15 cellular contexts compared by ENCODE assay signal in genomic region chr17:81453049-81453448, GRCh38. TPM values are rescaled to one million over a fixed set of nuclear protein-coding genes. Genes with fewer than 3 reads are reported as not detected.
A peak's percentile ranks its signal among the peaks of the same experiment; 100 is the strongest.
DNase-seq lines count a peak whose midpoint lies in the region; ATAC-seq and TF ChIP-seq lines count a peak whose summit lies in the region.
"Had no signal": no experiment of that assay in that cellular context is flagged by ENCODE, and none has a peak within 500 bp of the region (broad histone marks: within the 10 kb centered on the region; RNA-seq: fewer than 3 reads in every experiment).

No MANE protein-coding gene starts in this region.

- intact Hi-C loops in activated CD8-positive, alpha-beta T cell treated with anti-CD3 and anti-CD28 coated beads for 36 hours (cut with micrococcal nuclease) = no loop called here

- TF ChIP-seq CTCF in activated CD8-positive, alpha-beta T cell treated with anti-CD3 and anti-CD28 coated beads for 36 hours (IDR thresholded peaks at IDR 0.05) = no peak
- TF ChIP-seq CTCF in WTC11 (IDR thresholded peaks at IDR 0.05) = no peak

- peak overlapping the region; percentile 12 for H3K4me3 Mint-ChIP-seq in activated CD8-positive, alpha-beta T cell treated with anti-CD3 and anti-CD28 coated beads, Interleukin-2, amount 10 ng/mL, durations not matched to agents 7 days and 5 days
- H3K4me3 Mint-ChIP-seq in activated CD8-positive, alpha-beta T cell treated with anti-CD3 and anti-CD28 coated beads for 36 hours = no peak overlapping the region
- peak overlapping the region in 8 of 10 donors; percentile 8 to 69 (median 36) for H3K4me3 Mint-ChIP-seq in naive thymus-derived CD8-positive, alpha-beta T cell
- no peak overlapping the region for H3K4me3 Mint-ChIP-seq in WTC11

- no peaks in the 10 kb centered on the region for H3K9me3 Mint-ChIP-seq in activated CD8-positive, alpha-beta T cell treated with anti-CD3 and anti-CD28 coated beads, Interleukin-2, amount 10 ng/mL, durations not matched to agents 7 days and 5 days (ENCODE audit: insufficient read depth)
- H3K9me3 Mint-ChIP-seq in activated CD8-positive, alpha-beta T cell treated with anti-CD3 and anti-CD28 coated beads for 36 hours = no peaks in the 10 kb centered on the region
- no peaks in the 10 kb centered on the region for H3K9me3 Mint-ChIP-seq in naive thymus-derived CD8-positive, alpha-beta T cell
- H3K9me3 Mint-ChIP-seq in WTC11 = no peaks in the 10 kb centered on the region

- no peak for DNase-seq in activated CD8-positive, alpha-beta T cell treated with anti-CD3 and anti-CD28 coated beads, Interleukin-2, amount 10 ng/mL, durations not matched to agents 7 days and 5 days
- DNase-seq in activated CD8-positive, alpha-beta T cell treated with anti-CD3 and anti-CD28 coated beads for 36 hours = no peak
- peak; percentile 90 for DNase-seq in NCI-H1436 (lab: John Stamatoyannopoulos, UW)
- DNase-seq in NCI-H526 treated with DMSO at 0.1 percent for 48 hours (lab: John Stamatoyannopoulos, UW) = peak; percentile 86
- no peak for DNase-seq in naive thymus-derived CD8-positive, alpha-beta T cell
- DNase-seq in CD1c-positive myeloid dendritic cell (ENCODE audit: extremely low spot score) = no peak
- DNase-seq in WTC11 (ENCODE audit: low spot score) = no peak
- DNase-seq: activated effector memory CD4-positive, alpha-beta T cell treated with anti-CD3 and anti-CD28 coated beads, Interleukin-2, amount 50 U/mL, for 16 hours; Caco-2; left colon; midbrain; NCI-H446 treated with DMSO at 0.1 percent for 48 hours; substantia nigra had no signal

- H3K27ac Mint-ChIP-seq in activated CD8-positive, alpha-beta T cell treated with anti-CD3 and anti-CD28 coated beads, Interleukin-2, amount 10 ng/mL, durations not matched to agents 7 days and 5 days = peak overlapping the region; percentile 87
- H3K27ac Mint-ChIP-seq in activated CD8-positive, alpha-beta T cell treated with anti-CD3 and anti-CD28 coated beads for 36 hours = no peak overlapping the region
- H3K27ac Mint-ChIP-seq in naive thymus-derived CD8-positive, alpha-beta T cell = peak overlapping the region in 2 of 10 donors; percentile 5 to 14
- no peak overlapping the region for H3K27ac Mint-ChIP-seq in WTC11

- no peaks in the 10 kb centered on the region for H3K27me3 Mint-ChIP-seq in activated CD8-positive, alpha-beta T cell treated with anti-CD3 and anti-CD28 coated beads, Interleukin-2, amount 10 ng/mL, durations not matched to agents 7 days and 5 days (ENCODE audit: low read depth)
- H3K27me3 Mint-ChIP-seq in activated CD8-positive, alpha-beta T cell treated with anti-CD3 and anti-CD28 coated beads for 36 hours = no peaks in the 10 kb centered on the region
- H3K27me3 Mint-ChIP-seq in naive thymus-derived CD8-positive, alpha-beta T cell = peaks cover 0 to 2% (median 0%) of the 10 kb centered on the region in 5 donors
- no peaks in the 10 kb centered on the region for H3K27me3 Mint-ChIP-seq in WTC11 (ENCODE audit: low read depth)

- H3K36me3 Mint-ChIP-seq in activated CD8-positive, alpha-beta T cell treated with anti-CD3 and anti-CD28 coated beads, Interleukin-2, amount 10 ng/mL, durations not matched to agents 7 days and 5 days (ENCODE audit: low read depth) = no peaks in the 10 kb centered on the region
- H3K36me3 Mint-ChIP-seq in activated CD8-positive, alpha-beta T cell treated with anti-CD3 and anti-CD28 coated beads for 36 hours (ENCODE audit: low read depth) = no peaks in the 10 kb centered on the region
- no peaks in the 10 kb centered on the region for H3K36me3 Mint-ChIP-seq in naive thymus-derived CD8-positive, alpha-beta T cell
- no peaks in the 10 kb centered on the region for H3K36me3 Mint-ChIP-seq in WTC11

- POLR2A ChIA-PET in activated CD8-positive, alpha-beta T cell treated with anti-CD3 and anti-CD28 coated beads, Interleukin-2, amount 10 ng/mL, durations not matched to agents 7 days and 5 days (lab: Charles Lee) = interaction anchor here (0.7 kb wide), 1 partner anchor 361 kb away, joined by 3 read pairs; no protein-coding TSS in a partner anchor
- POLR2A ChIA-PET in activated CD8-positive, alpha-beta T cell treated with anti-CD3 and anti-CD28 coated beads for 36 hours (lab: Charles Lee) = interaction anchor here (0.6 to 1.5 kb wide), 2 partner anchors 15 to 401 kb away, joined by 3 read pairs; no protein-coding TSS in a partner anchor
- POLR2A ChIA-PET in naive thymus-derived CD8-positive, alpha-beta T cell (lab: Charles Lee) = interaction anchor here (0.5 to 1.2 kb wide), 3 partner anchors 23 to 226 kb away, joined by 3 read pairs; no protein-coding TSS in a partner anchor
- POLR2A ChIA-PET in WTC11 (lab: Charles Lee) = no interaction called here

- CTCF ChIA-PET in activated CD8-positive, alpha-beta T cell treated with anti-CD3 and anti-CD28 coated beads, Interleukin-2, amount 10 ng/mL, durations not matched to agents 7 days and 5 days (lab: Charles Lee) = interaction anchor here (0.6 to 1.4 kb wide), 2 partner anchors 13 to 32 kb away, joined by 3 to 7 read pairs; no protein-coding TSS in a partner anchor
- CTCF ChIA-PET in activated CD8-positive, alpha-beta T cell treated with anti-CD3 and anti-CD28 coated beads for 36 hours (lab: Charles Lee) = interaction anchor here (1.0 kb wide), 1 partner anchor 32 kb away, joined by 3 read pairs; no protein-coding TSS in a partner anchor
- CTCF ChIA-PET in WTC11 (lab: Charles Lee) = interaction anchor here (0.9 to 1.5 kb wide), 4 partner anchors 12 to 198 kb away, joined by 3 to 6 read pairs (median 4); no protein-coding TSS in a partner anchor

- no peak for ATAC-seq in activated CD8-positive, alpha-beta T cell treated with anti-CD3 and anti-CD28 coated beads, Interleukin-2, amount 10 ng/mL, durations not matched to agents 7 days and 5 days
- ATAC-seq in activated CD8-positive, alpha-beta T cell treated with anti-CD3 and anti-CD28 coated beads for 36 hours = no peak
- ATAC-seq in naive thymus-derived CD8-positive, alpha-beta T cell = no peak
- ATAC-seq in GM21390 (IDR thresholded peaks at IDR 0.05; ENCODE audit: unreplicated experiment) (no peak), WTC11 (no peak)
- ATAC-seq: left colon, sciatic nerve had no signal

- peaks cover 24% of the 10 kb centered on the region for H3K4me1 Mint-ChIP-seq in activated CD8-positive, alpha-beta T cell treated with anti-CD3 and anti-CD28 coated beads, Interleukin-2, amount 10 ng/mL, durations not matched to agents 7 days and 5 days (ENCODE audit: low read depth)
- H3K4me1 Mint-ChIP-seq in activated CD8-positive, alpha-beta T cell treated with anti-CD3 and anti-CD28 coated beads for 36 hours (ENCODE audit: low read depth) = peaks cover 11% of the 10 kb centered on the region
- peaks cover 7 to 18% (median 16%) of the 10 kb centered on the region in 4 donors for H3K4me1 Mint-ChIP-seq in naive thymus-derived CD8-positive, alpha-beta T cell
- 0 out of 2 replicates have a peak, but pooled peaks cover 3% of the 10 kb centered on the region for H3K4me1 Mint-ChIP-seq in WTC11

TF ChIP-seq in WTC11, 78 proteins besides CTCF, POLR2A, EP300 and RAD21:
- no peak for TF ChIP-seq CREB1 (CRISPR knock-in tag; IDR thresholded peaks at IDR 0.05)
- no peak for TF ChIP-seq ARID4B (CRISPR knock-in tag; IDR thresholded peaks at IDR 0.05; ENCODE audit: borderline replicate concordance)
- no peak for TF ChIP-seq RELA (CRISPR knock-in tag; IDR thresholded peaks at IDR 0.05; ENCODE audit: borderline replicate concordance)
- no peak for TF ChIP-seq KAT7 (CRISPR knock-in tag; IDR thresholded peaks at IDR 0.05; ENCODE audit: borderline replicate concordance)
- no peak for TF ChIP-seq ZNF671 (CRISPR knock-in tag; IDR thresholded peaks at IDR 0.05)

RNA-seq across cellular contexts. Expression of gene BAHCC1, which starts 57.8 kb away (rescaled TPM):
- total RNA-seq in activated CD8-positive, alpha-beta T cell treated with anti-CD3 and anti-CD28 coated beads, Interleukin-2, amount 10 ng/mL, durations not matched to agents 7 days and 5 days = under 1 TPM; 0.87 to 0.91 TPM
- under 1 TPM; 0.40 to 0.65 TPM for total RNA-seq in activated CD8-positive, alpha-beta T cell treated with anti-CD3 and anti-CD28 coated beads for 36 hours
- total RNA-seq in naive thymus-derived CD8-positive, alpha-beta T cell = not detected
- polyA plus RNA-seq in naive thymus-derived CD8-positive, alpha-beta T cell = not detected
- total RNA-seq in WTC11 (2021) = 17.1 to 29.8 TPM (median 21.5 TPM) in 3 replicates

RNA-seq across cellular contexts. Expression of gene ACTG1, which starts 59.5 kb away (rescaled TPM):
- total RNA-seq in activated CD8-positive, alpha-beta T cell treated with anti-CD3 and anti-CD28 coated beads, Interleukin-2, amount 10 ng/mL, durations not matched to agents 7 days and 5 days = 1,000 to 10,000 TPM; 5,147 to 5,318 TPM
- 1,000 to 10,000 TPM; 4,606 to 4,756 TPM for total RNA-seq in activated CD8-positive, alpha-beta T cell treated with anti-CD3 and anti-CD28 coated beads for 36 hours
- 1,000 to 10,000 TPM; 1,189 to 1,230 TPM for total RNA-seq in naive thymus-derived CD8-positive, alpha-beta T cell
- polyA plus RNA-seq in naive thymus-derived CD8-positive, alpha-beta T cell = 1,000 to 10,000 TPM; 1,334 to 1,669 (median 1,595) TPM
- total RNA-seq in WTC11 (2021) = 3,338 to 3,455 TPM (median 3,348 TPM) in 3 replicates

Comparison
In these comparisons a context has a peak if more than half of its experiments do, and no peak if none do; other contexts are left out.
1. H3K4me3 Mint-ChIP-seq: peak in activated CD8-positive, alpha-beta T cell treated with anti-CD3 and anti-CD28 coated beads, Interleukin-2, amount 10 ng/mL, durations not matched to agents 7 days and 5 days (single experiment) and naive thymus-derived CD8-positive, alpha-beta T cell (8 of 10); none in activated CD8-positive, alpha-beta T cell treated with anti-CD3 and anti-CD28 coated beads for 36 hours (single experiment) and WTC11 (single experiment).
2. DNase-seq: peak in NCI-H1436 (single experiment) and NCI-H526 treated with DMSO at 0.1 percent for 48 hours (single experiment); none in activated CD8-positive, alpha-beta T cell treated with anti-CD3 and anti-CD28 coated beads, Interleukin-2, amount 10 ng/mL, durations not matched to agents 7 days and 5 days (single experiment), activated CD8-positive, alpha-beta T cell treated with anti-CD3 and anti-CD28 coated beads for 36 hours (single experiment), naive thymus-derived CD8-positive, alpha-beta T cell (0 of 10), CD1c-positive myeloid dendritic cell (single experiment) and WTC11 (single experiment).